In the genomic region with DNA sequence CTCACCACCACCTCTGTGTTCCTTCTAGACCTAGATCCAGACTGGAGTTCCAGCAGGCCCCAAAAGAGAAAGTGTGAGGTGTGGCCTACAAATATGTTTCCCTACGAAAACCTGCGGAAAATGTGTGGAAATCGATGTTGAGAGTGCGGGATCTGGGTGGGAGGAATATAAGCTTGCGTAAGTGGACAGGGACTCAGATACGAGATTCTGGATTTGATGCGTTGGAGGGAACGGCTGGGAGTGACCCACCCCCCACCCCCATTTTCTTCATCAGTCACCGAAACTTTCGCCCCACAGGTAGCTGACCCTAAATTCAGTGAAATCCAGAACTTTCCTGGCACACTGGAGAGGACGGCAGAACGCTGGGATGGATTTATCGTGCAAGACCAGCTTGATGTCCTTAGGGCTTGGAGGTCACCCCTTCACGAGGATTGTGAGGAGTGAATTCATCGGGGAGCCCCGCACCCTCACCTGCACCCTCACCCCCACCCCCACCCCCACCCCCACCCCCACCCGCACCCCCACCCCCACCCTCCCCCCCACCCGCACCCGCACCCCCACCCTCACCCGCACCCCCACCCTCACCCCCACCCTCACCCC, we compare ENCODE assay signal across 11 cellular contexts. TPM values are rescaled to one million over a fixed set of nuclear protein-coding genes. Genes with fewer than 3 reads are reported as not detected.
DNase-seq lines count a peak whose midpoint lies in the region; ATAC-seq and TF ChIP-seq lines count a peak whose summit lies in the region.
"Had no signal": no experiment of that assay in that cellular context is flagged by ENCODE, and none has a peak within 500 bp of the region (broad histone marks: within the 10 kb centered on the region; RNA-seq: fewer than 3 reads in every experiment).

No MANE protein-coding gene starts in this region.

- no peak for TF ChIP-seq CTCF in left ventricle myocardium inferior (IDR thresholded peaks at IDR 0.05; ENCODE audit: borderline replicate concordance)
- no peak for TF ChIP-seq CTCF in chondrocyte (IDR thresholded peaks at IDR 0.05)

- peaks cover 3% of the 10 kb centered on the region for H3K36me3 ChIP-seq in left ventricle myocardium inferior
- H3K36me3 ChIP-seq: brain microvascular endothelial cell had no signal

- H3K27me3 ChIP-seq in left ventricle myocardium inferior (ENCODE audit: low read depth), result no peaks in the 10 kb centered on the region
- H3K27me3 ChIP-seq: brain microvascular endothelial cell had no signal

- peak overlapping the region; percentile 51 for H3K27ac ChIP-seq in left ventricle myocardium inferior (replicated peaks)
- H3K27ac ChIP-seq: brain microvascular endothelial cell had no signal

- no peaks in the 10 kb centered on the region for H3K9me3 Mint-ChIP-seq in chondrocyte (ENCODE audit: low read depth)
- H3K9me3 Mint-ChIP-seq in stimulated activated effector memory CD8-positive, alpha-beta T cell treated with anti-CD3 and anti-CD28 coated beads, Interleukin-12 subunit alpha, Interleukin-12 subunit beta, amount 100 ng/mL, for 72 hours, result no peaks in the 10 kb centered on the region

- peaks cover 33% of the 10 kb centered on the region for H3K4me1 ChIP-seq in left ventricle myocardium inferior

- H3K4me3 Mint-ChIP-seq in chondrocyte (ENCODE audit: unreplicated experiment), result peak overlapping the region; percentile 55
- H3K4me3 Mint-ChIP-seq in stimulated activated effector memory CD8-positive, alpha-beta T cell treated with anti-CD3 and anti-CD28 coated beads, Interleukin-12 subunit alpha, Interleukin-12 subunit beta, amount 100 ng/mL, for 72 hours, result peak overlapping the region; percentile 32

- ATAC-seq in Right ventricle myocardium inferior (no peak), HG02852 (IDR thresholded peaks at IDR 0.05; ENCODE audit: unreplicated experiment) (no peak), GM21381 (IDR thresholded peaks at IDR 0.05; ENCODE audit: unreplicated experiment) (no peak)
- no peak for ATAC-seq in stimulated activated effector memory CD8-positive, alpha-beta T cell treated with anti-CD3 and anti-CD28 coated beads, Interleukin-12 subunit alpha, Interleukin-12 subunit beta, amount 100 ng/mL, for 72 hours

- H3K4me1 Mint-ChIP-seq in chondrocyte (ENCODE audit: low read depth), result peaks cover 28% of the 10 kb centered on the region
- peaks cover 34% of the 10 kb centered on the region for H3K4me1 Mint-ChIP-seq in stimulated activated effector memory CD8-positive, alpha-beta T cell treated with anti-CD3 and anti-CD28 coated beads, Interleukin-12 subunit alpha, Interleukin-12 subunit beta, amount 100 ng/mL, for 72 hours

- H3K4me3 ChIP-seq in left ventricle myocardium inferior, result no peak overlapping the region

- no peaks in the 10 kb centered on the region for H3K27me3 Mint-ChIP-seq in chondrocyte (ENCODE audit: low read depth)

- peaks cover 3% of the 10 kb centered on the region for H3K9me3 ChIP-seq in left ventricle myocardium inferior (replicated peaks)

- H3K36me3 Mint-ChIP-seq in chondrocyte (ENCODE audit: low read depth), result peaks cover 1% of the 10 kb centered on the region
- peaks cover 7% of the 10 kb centered on the region for H3K36me3 Mint-ChIP-seq in stimulated activated effector memory CD8-positive, alpha-beta T cell treated with anti-CD3 and anti-CD28 coated beads, Interleukin-12 subunit alpha, Interleukin-12 subunit beta, amount 100 ng/mL, for 72 hours

- intact Hi-C loops in left ventricle myocardium inferior (cut with micrococcal nuclease), result loop anchor here (5.0 kb wide), 1 partner anchor 132 kb away; the partner anchor contains the start of gene BHLHE23
- intact Hi-C loops in Right ventricle myocardium inferior (cut with DNase I), result loop anchor here (5.0 kb wide), 1 partner anchor 52 kb away; the partner anchor contains the start of gene DIDO1

- DNase-seq in left ventricle myocardium inferior (no peak), Right ventricle myocardium inferior (ENCODE audit: missing footprints) (no peak), NCI-H226 (peak; percentile 14), chondrocyte (ENCODE audit: low spot score) (peak; percentile 13), ureter (ENCODE audit: low spot score) (no peak)
- no peak for DNase-seq in stimulated activated effector memory CD8-positive, alpha-beta T cell treated with anti-CD3 and anti-CD28 coated beads, Interleukin-12 subunit alpha, Interleukin-12 subunit beta, amount 100 ng/mL, for 72 hours (ENCODE audit: low spot score in 2 of 2)
- DNase-seq: stimulated activated CD4-positive, alpha-beta T cell treated with anti-CD3 and anti-CD28 coated beads, Interleukin-2, amount 100 ng/mL, for 48 hours; T-helper 9 cell had no signal

- peak overlapping the region; percentile 63 for H3K27ac Mint-ChIP-seq in chondrocyte (ENCODE audit: unreplicated experiment)
- peak overlapping the region; percentile 60 for H3K27ac Mint-ChIP-seq in stimulated activated effector memory CD8-positive, alpha-beta T cell treated with anti-CD3 and anti-CD28 coated beads, Interleukin-12 subunit alpha, Interleukin-12 subunit beta, amount 100 ng/mL, for 72 hours

RNA-seq across cellular contexts. Expression of gene TCFL5, which starts 13.2 kb away (rescaled TPM):
- total RNA-seq in left ventricle myocardium inferior, result 6.6 TPM
- 6.0 TPM for total RNA-seq in Right ventricle myocardium inferior
- 12.7 to 20.0 TPM (median 13.0 TPM) in 3 replicates for total RNA-seq in chondrocyte
- 11.8 TPM for total RNA-seq in ureter

RNA-seq across cellular contexts. Expression of gene DIDO1, which starts 51.5 kb away (rescaled TPM):
- total RNA-seq in left ventricle myocardium inferior (37.0 TPM), Right ventricle myocardium inferior (33.5 TPM), chondrocyte (41.6 to 53.8 TPM (median 42.5 TPM) in 3 replicates), ureter (75.8 TPM)

RNA-seq across cellular contexts. Expression of gene COL9A3, which starts 58.0 kb away (rescaled TPM):
- total RNA-seq in left ventricle myocardium inferior (2.1 TPM), Right ventricle myocardium inferior (5.5 TPM), chondrocyte (8.6 to 11.3 TPM (median 8.9 TPM) in 3 replicates), ureter (5.1 TPM)

Comparison
In these comparisons a context has a peak if more than half of its experiments do, and no peak if none do; other contexts are left out.
1. DNase-seq: peak in NCI-H226 (single experiment) and chondrocyte (single experiment); none in left ventricle myocardium inferior (single experiment), Right ventricle myocardium inferior (single experiment), stimulated activated effector memory CD8-positive, alpha-beta T cell treated with anti-CD3 and anti-CD28 coated beads, Interleukin-12 subunit alpha, Interleukin-12 subunit beta, amount 100 ng/mL, for 72 hours (0 of 2) and ureter (single experiment).